In the genomic region with DNA sequence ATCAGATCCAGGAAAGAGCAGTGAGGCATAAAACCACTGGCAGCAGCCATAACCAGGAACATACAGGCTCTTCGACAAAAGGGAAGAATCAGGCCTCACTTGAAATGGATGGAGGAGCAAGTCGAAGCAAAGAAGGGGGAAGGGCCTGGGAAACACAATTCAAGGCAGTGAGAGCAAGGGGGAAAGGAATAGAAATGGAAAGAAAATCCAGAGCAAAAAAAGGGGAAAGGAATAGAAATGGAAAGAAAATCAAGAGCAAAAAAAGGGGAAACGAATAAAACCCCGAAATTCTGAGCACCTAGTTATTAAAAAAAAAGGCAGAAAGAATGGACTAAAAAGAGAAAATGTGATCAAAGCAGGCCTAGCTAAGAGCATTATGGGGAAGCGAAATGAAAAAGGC, we compare ENCODE assay signal across 18 cellular contexts. TPM values are rescaled to one million over a fixed set of nuclear protein-coding genes. Genes with fewer than 3 reads are reported as not detected.
DNase-seq lines count a peak whose midpoint lies in the region; ATAC-seq, FAIRE-seq and TF ChIP-seq lines count a peak whose summit lies in the region.
"Had no signal": no experiment of that assay in that cellular context is flagged by ENCODE, and none has a peak within 500 bp of the region (broad histone marks: within the 10 kb centered on the region; RNA-seq: fewer than 3 reads in every experiment).

No MANE protein-coding gene starts in this region.

- no peak overlapping the region for H4K91ac ChIP-seq in H1 (replicated peaks; ENCODE audit: insufficient read length, low read length)

- CTCF ChIA-PET in H1 (lab: Charles Lee; ENCODE audit: partially characterized antibody): interaction anchor here (0.6 to 1.6 kb wide), 5 partner anchors 9 to 32 kb away, joined by 3 to 5 read pairs (median 3); no protein-coding TSS in a partner anchor

- POLR2A ChIA-PET in H1 (lab: Charles Lee; ENCODE audit: partially characterized antibody): no interaction called here

- H2BK120ac ChIP-seq in H1 (replicated peaks; ENCODE audit: low read depth, low read length): no peak overlapping the region

- no peak for FAIRE-seq in H1 (lab: Jason Lieb, UNC)
- FAIRE-seq: D721Med, G401.6, GM12891 had no signal

- H2BK15ac ChIP-seq in H1 (ENCODE audit: low read length): no peak overlapping the region

- H3K79me2 ChIP-seq in H1 (ENCODE audit: control insufficient read depth in 1 of 2, insufficient read depth in 2 of 2, low read length in 2 of 2) (no peaks in the 10 kb centered on the region), parathyroid adenoma (no peaks in the 10 kb centered on the region)

- no peak overlapping the region for H3K27ac ChIP-seq in BLaER1 treated with 17β-estradiol and CSF1 and Interleukin-3, amounts not matched to agents 10 nM and 100 nM
- H3K27ac ChIP-seq in SK-N-MC (peak overlapping the region; percentile 15; the same call in 1 of the 2 replicates), H1 (ENCODE audit: low read depth, low read length) (no peak overlapping the region), parathyroid adenoma (peak overlapping the region; percentile 75)
- H3K27ac ChIP-seq: GM23248 had no signal

- no peak overlapping the region for H2AK5ac ChIP-seq in H1 (ENCODE audit: low read depth, low read length)

- no peak for TF ChIP-seq EP300 in H1 (IDR thresholded peaks at IDR 0.05; ENCODE audit: borderline replicate concordance in 1 of 2, low read depth in 2 of 2, low read length in 2 of 2)

- H3K4me2 ChIP-seq in BLaER1 treated with 17β-estradiol and CSF1 and Interleukin-3, amounts not matched to agents 10 nM and 100 nM: peak overlapping the region in 8 of 11 experiments; percentile 4 to 43 (median 33); a peak in 10 of 22 replicates
- H3K4me2 ChIP-seq in H1 (ENCODE audit: insufficient read depth in 1 of 2, low read depth in 2 of 2, low read length in 2 of 2): no peak overlapping the region
- H3K4me2 ChIP-seq in parathyroid adenoma (ENCODE audit: low read length): no peak overlapping the region

- peaks cover 6 to 25% (median 10%) of the 10 kb centered on the region in 10 experiments; a peak in 16 of 20 replicates for H3K4me1 ChIP-seq in BLaER1 treated with 17β-estradiol and CSF1 and Interleukin-3, amounts not matched to agents 10 nM and 100 nM
- H3K4me1 ChIP-seq in H1 (replicated peaks in 1 of 4; ENCODE audit: control insufficient read depth in 3 of 4, insufficient read depth in 4 of 4, low read length in 3 of 4) (no peaks in the 10 kb centered on the region; a peak in 1 of 7 replicates), parathyroid adenoma (peaks cover 20% of the 10 kb centered on the region)
- H3K4me1 ChIP-seq: HAP-1 had no signal

- TF ChIP-seq POLR2A in H1 (IDR thresholded peaks at IDR 0.05; ENCODE audit: control extremely low read depth in 1 of 2, low read depth in 2 of 2, low read length in 2 of 2): no peak

- TF ChIP-seq RAD21 in H1 (IDR thresholded peaks at IDR 0.05 in 1 of 2, conservative IDR thresholded peaks at IDR 0.05 in 1 of 2; ENCODE audit: low read depth in 2 of 2, low read length in 2 of 2): no peak

- no peaks in the 10 kb centered on the region for H3K36me3 ChIP-seq in BLaER1 treated with 17β-estradiol and CSF1 and Interleukin-3, amounts not matched to agents 10 nM and 100 nM
- H3K36me3 ChIP-seq in SK-N-MC (ENCODE audit: insufficient read depth, low read length): 0 out of 2 replicates have a peak, but pooled peaks cover 4% of the 10 kb centered on the region
- H3K36me3 ChIP-seq in H1 (ENCODE audit: control insufficient read depth in 2 of 4, insufficient read depth in 4 of 4, low read length in 3 of 4): no peaks in the 10 kb centered on the region
- no peaks in the 10 kb centered on the region for H3K36me3 ChIP-seq in parathyroid adenoma (ENCODE audit: control insufficient read depth, insufficient read depth, low read length)
- H3K36me3 ChIP-seq: HAP-1 had no signal

- no peak overlapping the region for H4K5ac ChIP-seq in H1 (ENCODE audit: insufficient read length, low read depth, low read length)

- no peak overlapping the region for H2BK20ac ChIP-seq in H1 (ENCODE audit: low read length)

- no peaks in the 10 kb centered on the region for H3K23me2 ChIP-seq in H1 (ENCODE audit: low read depth, low read length)

- 82% methylated on average over 5 of the region's 5 CpGs; no CpG with 5 or more reads in 1 of the 2 experiments for WGBS in H1 (ENCODE audit: extremely low coverage in 1 of 2, insufficient coverage in 1 of 2, insufficient read length in 1 of 2, insufficient replicate concordance in 2 of 2, low coverage in 1 of 2, low lambda C conversion rate in 2 of 2, missing lambda C conversion rate in 1 of 2), 2 experiments

- no peak overlapping the region for H3K4ac ChIP-seq in H1 (replicated peaks; ENCODE audit: insufficient read length, low read depth, low read length)

- H3K18ac ChIP-seq in H1 (ENCODE audit: extremely low read depth, low read length): no peak overlapping the region

- H3K9ac ChIP-seq in BLaER1 treated with 17β-estradiol and CSF1 and Interleukin-3, amounts not matched to agents 10 nM and 100 nM: no peak overlapping the region
- no peak overlapping the region for H3K9ac ChIP-seq in SK-N-MC (ENCODE audit: insufficient read length)
- H3K9ac ChIP-seq in H1 (replicated peaks in 1 of 4; ENCODE audit: extremely low read depth in 1 of 4, low read depth in 3 of 4, low read length in 3 of 4): no peak overlapping the region
- H3K9ac ChIP-seq in parathyroid adenoma: no peak overlapping the region
- H3K9ac ChIP-seq: GM23248 had no signal

- no peaks in the 10 kb centered on the region for H3K27me3 ChIP-seq in BLaER1 treated with 17β-estradiol and CSF1 and Interleukin-3, amounts not matched to agents 10 nM and 100 nM
- H3K27me3 ChIP-seq in H1 (replicated peaks in 1 of 4; ENCODE audit: control insufficient read depth in 3 of 4, extremely low read depth in 1 of 4, insufficient read depth in 3 of 4, low read length in 3 of 4) (no peaks in the 10 kb centered on the region), parathyroid adenoma (ENCODE audit: control insufficient read depth, insufficient read depth, low read length) (no peaks in the 10 kb centered on the region)

- H3K14ac ChIP-seq in H1 (ENCODE audit: insufficient read length): no peak overlapping the region

- H3K79me1 ChIP-seq in H1 (ENCODE audit: low read depth, low read length): no peaks in the 10 kb centered on the region

- no peak for DNase-seq in SK-N-MC (ENCODE audit: low read depth, low spot score)
- no peak for DNase-seq in H1 (ENCODE audit: low read depth in 1 of 2, low spot score in 2 of 2)
- no peak for DNase-seq in NCI-H524 (lab: John Stamatoyannopoulos, UW)
- DNase-seq: CD8-positive, alpha-beta T cell; COR-L47; DMS153; EL; GM23248; HFFc6; KBM-7 had no signal

- TF ChIP-seq CTCF in H1 (IDR thresholded peaks at IDR 0.05; ENCODE audit: control extremely low read depth in 1 of 3, insufficient read depth in 1 of 3, low read depth in 1 of 3, low read length in 3 of 3): no peak
- TF ChIP-seq CTCF in parathyroid adenoma (IDR thresholded peaks at IDR 0.05): no peak

- H2AFZ ChIP-seq in H1 (ENCODE audit: low read length): 0 out of 2 replicates have a peak overlapping the region, but pooled peaks have one; percentile 13
- H2AFZ ChIP-seq in parathyroid adenoma: peak overlapping the region; percentile 77
- H2AFZ ChIP-seq: GM23248 had no signal

- H2BK5ac ChIP-seq in H1 (ENCODE audit: low read depth, low read length): no peak overlapping the region

- no peak overlapping the region for H3K4me3 ChIP-seq in BLaER1 treated with 17β-estradiol and CSF1 and Interleukin-3, amounts not matched to agents 10 nM and 100 nM
- H3K4me3 ChIP-seq in SK-N-MC (no peak overlapping the region), H1 (ENCODE audit: extremely low read depth in 1 of 4, insufficient read depth in 2 of 4, low read depth in 3 of 4, low read length in 4 of 4) (no peak overlapping the region), parathyroid adenoma (ENCODE audit: low read depth, low read length) (no peak overlapping the region)
- H3K4me3 ChIP-seq: GM23248, HAP-1 had no signal

- no peak overlapping the region for H2BK12ac ChIP-seq in H1 (ENCODE audit: low read depth, low read length)

- ATAC-seq in HG03196 (IDR thresholded peaks at IDR 0.05; ENCODE audit: unreplicated experiment): no peak
- no peak for ATAC-seq in HG03139 (IDR thresholded peaks at IDR 0.05; ENCODE audit: unreplicated experiment)
- ATAC-seq: CD8-positive, alpha-beta T cell had no signal

- peaks cover 0 to 12% (median 8%) of the 10 kb centered on the region in 11 experiments; a peak in 14 of 22 replicates for H3K9me3 ChIP-seq in BLaER1 treated with 17β-estradiol and CSF1 and Interleukin-3, amounts not matched to agents 10 nM and 100 nM (replicated peaks in 1 of 11)
- H3K9me3 ChIP-seq in SK-N-MC (ENCODE audit: low read depth, low read length) (peaks cover 3% of the 10 kb centered on the region; the same call in 1 of the 2 replicates), H1 (ENCODE audit: insufficient read depth in 2 of 2, low read depth in 1 of 2, low read length in 1 of 2) (no peaks in the 10 kb centered on the region), parathyroid adenoma (ENCODE audit: control insufficient read depth, low read length) (no peaks in the 10 kb centered on the region)
- H3K9me3 ChIP-seq: HAP-1 had no signal

- H4K20me1 ChIP-seq in BLaER1 treated with 17β-estradiol and CSF1 and Interleukin-3, amounts not matched to agents 10 nM and 100 nM: no peaks in the 10 kb centered on the region
- H4K20me1 ChIP-seq in H1 (replicated peaks in 1 of 2; ENCODE audit: control insufficient read depth in 1 of 2, insufficient read depth in 2 of 2, low read length in 2 of 2): no peaks in the 10 kb centered on the region

- no peak overlapping the region for H3K23ac ChIP-seq in H1 (ENCODE audit: insufficient read length)

- H3K56ac ChIP-seq in H1 (replicated peaks; ENCODE audit: insufficient read length, low read depth, low read length): no peak overlapping the region

- H4K8ac ChIP-seq in H1 (ENCODE audit: extremely low read depth, insufficient read depth, low read length): no peak overlapping the region

TF ChIP-seq in H1, 55 proteins besides CTCF, POLR2A, EP300 and RAD21:
- TF ChIP-seq CREB1 (IDR thresholded peaks at IDR 0.05) (no peak), BCL11A (IDR thresholded peaks at IDR 0.05; ENCODE audit: low read depth in 2 of 2, low read length in 2 of 2) (no peak), HDAC2 (IDR thresholded peaks at IDR 0.05; ENCODE audit: borderline replicate concordance in 1 of 2, low read depth in 2 of 2, low read length in 2 of 2) (no peak)
TF ChIP-seq in H1: peak in this region for 0.

RNA-seq across cellular contexts. Expression of a gene that starts 24.1 kb away (rescaled TPM):
- 35.1 and 37.0 TPM in 2 replicates for total RNA-seq in H1 (2021; fragmentation: NEBNext Ultra II Directional; extraction: Animal tissue kit (Norgen Biotek cat#: 25700))
- 6.4 and 10.4 TPM in 2 replicates for polyA plus RNA-seq in H1 (2011; rRNA removed)
- polyA plus RNA-seq in H1 (2011; cell fraction: cytosol; rRNA removed): 15.2 TPM
- polyA plus RNA-seq in H1 (2011; cell fraction: nucleus; rRNA removed): 4.4 TPM
- polyA plus RNA-seq in H1 (2012, experiment 1 of 2): 11.0 to 25.9 TPM (median 14.0 TPM) in 4 replicates
- 3.2 TPM for polyA plus RNA-seq in H1 (2012, experiment 2 of 2)
- 19.4 TPM for polyA plus RNA-seq in H1 (2013, experiment 1 of 2)
- polyA plus RNA-seq in H1 (2013, experiment 2 of 2): 19.3 TPM
- 9.6 and 10.1 TPM in 2 replicates for polyA minus RNA-seq in H1 (2011; rRNA and poly(A)+ RNA removed)
- 15.2 TPM for polyA minus RNA-seq in H1 (2011; cell fraction: cytosol; rRNA and poly(A)+ RNA removed)
- polyA minus RNA-seq in H1 (2011; cell fraction: nucleus; rRNA and poly(A)+ RNA removed): 11.1 TPM

Comparison
In these comparisons a context has a peak if more than half of its experiments do, and no peak if none do; other contexts are left out.
1. H3K27ac ChIP-seq: peak in SK-N-MC (single experiment) and parathyroid adenoma (single experiment); none in BLaER1 treated with 17β-estradiol and CSF1 and Interleukin-3, amounts not matched to agents 10 nM and 100 nM (0 of 11) and H1 (single experiment).
2. H3K4me2 ChIP-seq: peak in BLaER1 treated with 17β-estradiol and CSF1 and Interleukin-3, amounts not matched to agents 10 nM and 100 nM (8 of 11); none in H1 (0 of 2) and parathyroid adenoma (single experiment).